Comparison of ENCODE assay signal across 10 cellular contexts in genomic region chr11:67055812-67056211, GRCh38. TPM values are rescaled to one million over a fixed set of nuclear protein-coding genes. Genes with fewer than 3 reads are reported as not detected.
A peak's percentile ranks its signal among the peaks of the same experiment; 100 is the strongest.
DNase-seq lines count a peak whose midpoint lies in the region; ATAC-seq, FAIRE-seq and TF ChIP-seq lines count a peak whose summit lies in the region.
"Had no signal": no experiment of that assay in that cellular context is flagged by ENCODE, and none has a peak within 500 bp of the region (broad histone marks: within the 10 kb centered on the region; RNA-seq: fewer than 3 reads in every experiment).

No MANE protein-coding gene starts in this region.

- no peaks in the 10 kb centered on the region for H3K79me2 ChIP-seq in K562 (ENCODE audit: control insufficient read depth, insufficient read depth, low read length)

- H3K36me3 Mint-ChIP-seq in activated naive CD4-positive, alpha-beta T cell treated with anti-CD3 and anti-CD28 coated beads, Interleukin-2, amount 50 U/mL, for 24 hours, result no peaks in the 10 kb centered on the region

- H3K9me3 Mint-ChIP-seq in activated naive CD4-positive, alpha-beta T cell treated with anti-CD3 and anti-CD28 coated beads, Interleukin-2, amount 50 U/mL, for 24 hours, result no peaks in the 10 kb centered on the region

- FAIRE-seq in K562 (lab: Jason Lieb, UNC), result peak; percentile 23
- FAIRE-seq in urothelium cell line (lab: Jason Lieb, UNC), result peak; percentile 5
- FAIRE-seq: G401.6 had no signal

- no peaks in the 10 kb centered on the region for H4K20me1 ChIP-seq in K562 (replicated peaks; ENCODE audit: control insufficient read depth, insufficient read depth, low read length)

- DNase-seq in activated naive CD4-positive, alpha-beta T cell treated with anti-CD3 and anti-CD28 coated beads, Interleukin-2, amount 50 U/mL, for 16 hours, result no peak
- DNase-seq in K562 (ENCODE audit: extremely low read depth in 1 of 4, low spot score in 3 of 4), result peak in 2 of 4 experiments; percentile 58 to 60
- DNase-seq in right lobe of liver, result no peak
- peak; percentile 70 for DNase-seq in urothelium cell line (ENCODE audit: low spot score)
- DNase-seq in spleen, result no peak
- no peak for DNase-seq in NCI-H1436 (lab: John Stamatoyannopoulos, UW)

- POLR2A ChIA-PET in K562 (lab: Yijun Ruan, JAX), result interaction anchor here (0.6 to 1.5 kb wide), 7 partner anchors 9 to 298 kb away, joined by 3 to 4 read pairs (median 3); partner anchors contain the start of gene POLD4

- no peak for TF ChIP-seq RAD21 in K562 (CRISPR knock-in tag; conservative IDR thresholded peaks at IDR 0.05 in 1 of 2, IDR thresholded peaks at IDR 0.05 in 1 of 2)

- peaks cover 4% of the 10 kb centered on the region for H3K27me3 Mint-ChIP-seq in activated naive CD4-positive, alpha-beta T cell treated with anti-CD3 and anti-CD28 coated beads, Interleukin-2, amount 50 U/mL, for 24 hours

- H3K9me3 ChIP-seq in K562 (replicated peaks; ENCODE audit: control insufficient read depth, insufficient read depth, low read depth, low read length), result no peaks in the 10 kb centered on the region
- no peaks in the 10 kb centered on the region for H3K9me3 ChIP-seq in right lobe of liver
- no peaks in the 10 kb centered on the region for H3K9me3 ChIP-seq in spleen

- peak overlapping the region in 1 of 2 experiments; percentile 14; a peak in 1 of 4 replicates for H3K9ac ChIP-seq in K562 (ENCODE audit: insufficient read depth in 1 of 2, low read depth in 2 of 2, low read length in 2 of 2)

- BruUV-seq in K562 (replicated peaks; lab: Mats Ljungman, UMichigan), result no TSS peak

- H3K27ac ChIP-seq in K562 (ENCODE audit: extremely low read depth, low read depth, low read length), result no peak overlapping the region
- H3K27ac ChIP-seq in right lobe of liver, result peak overlapping the region; percentile 76 to 83 (median 83)
- no peak overlapping the region for H3K27ac ChIP-seq in spleen

- H3K9me1 ChIP-seq in K562 (ENCODE audit: control insufficient read depth, insufficient read depth, low read length), result no peaks in the 10 kb centered on the region

- intact Hi-C loops in K562 (cut with micrococcal nuclease), result loop anchor here (2.0 kb wide), 1 partner anchor 15 kb away; no protein-coding TSS in a partner anchor
- intact Hi-C loops in right lobe of liver (cut with DNase I), result no loop called here
- intact Hi-C loops in spleen (cut with DNase I; ENCODE audit: low total_unique reads), result no loop called here

- no peak for TF ChIP-seq EP300 in K562 (IDR thresholded peaks at IDR 0.05; ENCODE audit: low read length)

- H3K27me3 ChIP-seq in K562 (ENCODE audit: control insufficient read depth in 2 of 2, insufficient read depth in 2 of 2, low read length in 2 of 2), result no peaks in the 10 kb centered on the region
- no peaks in the 10 kb centered on the region for H3K27me3 ChIP-seq in right lobe of liver
- peaks cover 0 to 62% (median 13%) of the 10 kb centered on the region in 7 donors for H3K27me3 ChIP-seq in spleen (replicated peaks in 1 of 7)

- 30% methylated on average over 8 of the region's 17 CpGs for WGBS in K562 (ENCODE audit: insufficient coverage, low coverage, missing lambda C conversion rate)
- 15% methylated on average over 14 of the region's 17 CpGs for WGBS in right lobe of liver (ENCODE audit: insufficient coverage, low coverage, low lambda C conversion rate, missing lambda C conversion rate)
- 35 to 48% (median 41%) methylated on average over 16 to 17 of the region's 17 CpGs for WGBS in spleen, 5 donors

- peak overlapping the region; percentile 27; the same call in 1 of the 2 replicates for H2AFZ ChIP-seq in K562 (ENCODE audit: low read depth, low read length)

- H3K27ac Mint-ChIP-seq in activated naive CD4-positive, alpha-beta T cell treated with anti-CD3 and anti-CD28 coated beads, Interleukin-2, amount 50 U/mL, for 24 hours, result no peak overlapping the region

- H3K4me1 Mint-ChIP-seq in activated naive CD4-positive, alpha-beta T cell treated with anti-CD3 and anti-CD28 coated beads, Interleukin-2, amount 50 U/mL, for 24 hours, result peaks cover 13% of the 10 kb centered on the region

- in situ Hi-C loops in K562 (cut with MboI), result no loop called here

- peak overlapping the region; percentile 74 for H3K4me3 Mint-ChIP-seq in activated naive CD4-positive, alpha-beta T cell treated with anti-CD3 and anti-CD28 coated beads, Interleukin-2, amount 50 U/mL, for 24 hours

- ATAC-seq in K562, result no peak
- ATAC-seq in right lobe of liver, result peak in 1 of 4 donors; percentile 2
- ATAC-seq in HG03159 (IDR thresholded peaks at IDR 0.05; ENCODE audit: unreplicated experiment), result no peak

- H3K4me3 ChIP-seq in K562, result no peak overlapping the region
- H3K4me3 ChIP-seq in right lobe of liver, result peak overlapping the region in 2 of 3 donors; percentile 70 to 93
- H3K4me3 ChIP-seq in spleen, result peak overlapping the region in 3 of 8 donors; percentile 44 to 70 (median 46)

- TF ChIP-seq CTCF in K562 (IDR thresholded peaks at IDR 0.05 in 2 of 3, conservative IDR thresholded peaks at IDR 0.05 in 1 of 3; ENCODE audit: insufficient read depth in 2 of 3, low read depth in 1 of 3, low read length in 3 of 3) (no peak), right lobe of liver (IDR thresholded peaks at IDR 0.05) (no peak), spleen (IDR thresholded peaks at IDR 0.05 in 8 of 11, conservative IDR thresholded peaks at IDR 0.05 in 3 of 11) (no peak)

- H3K36me3 ChIP-seq in K562 (ENCODE audit: control insufficient read depth, insufficient read depth, low read length), result no peaks in the 10 kb centered on the region
- H3K36me3 ChIP-seq in right lobe of liver, result no peaks in the 10 kb centered on the region
- no peaks in the 10 kb centered on the region for H3K36me3 ChIP-seq in spleen

- H3K4me2 ChIP-seq in K562 (ENCODE audit: insufficient read depth, low read length), result 0 out of 2 replicates have a peak overlapping the region, but pooled peaks have one; percentile 6

- peaks cover 26 to 36% of the 10 kb centered on the region in 2 experiments for H3K4me1 ChIP-seq in K562 (replicated peaks in 1 of 2; ENCODE audit: control insufficient read depth in 2 of 2, insufficient read depth in 2 of 2, low read length in 2 of 2)
- H3K4me1 ChIP-seq in right lobe of liver, result peaks cover 0 to 66% (median 35%) of the 10 kb centered on the region in 4 donors
- H3K4me1 ChIP-seq in spleen, result peaks cover 8 to 48% (median 32%) of the 10 kb centered on the region in 6 donors

- CTCF ChIA-PET in K562 (lab: Yijun Ruan, JAX; ENCODE audit: low intra/inter-chr PET ratio), result interaction anchor here (0.5 kb wide), 1 partner anchor 60 kb away, joined by 3 read pairs; no protein-coding TSS in a partner anchor

- TF ChIP-seq POLR2A in K562 (conservative IDR thresholded peaks at IDR 0.05) (no peak), right lobe of liver (IDR thresholded peaks at IDR 0.05) (no peak), spleen (IDR thresholded peaks at IDR 0.05) (no peak)

RNA-seq across cellular contexts. Expression of gene RHOD, which starts 0.8 kb away (rescaled TPM):
- total RNA-seq in K562 (2011; cell fraction: chromatin; rRNA removed; ENCODE audit: low replicate concordance), result not detected in 2 replicates
- total RNA-seq in K562 (2011; cell fraction: nucleolus; rRNA removed), result not detected in 2 replicates
- total RNA-seq in K562 (2011; cell fraction: nucleoplasm; rRNA removed), result not detected in 2 replicates
- total RNA-seq in K562 (2014; rRNA removed) (not detected in 2 replicates), K562 (2014; rRNA removed; fragmentation: Illumina TruSeq; extraction: Trizol) (not detected in 2 replicates), K562 (2015; rRNA removed; fragmentation: Illumina TruSeq; extraction: Trizol) (not detected in 2 replicates), K562 (2021) (not detected in 2 replicates), right lobe of liver (100 to 1,000 TPM in 1 of 6 experiments, 10 to 100 TPM in 5; 17.8 to 106 (median 47.3) TPM), spleen (1 to 10 TPM; 1.3 to 6.4 (median 2.2) TPM)
- polyA plus RNA-seq in K562 (2011; rRNA removed) (not detected in 2 replicates), K562 (2014; fragmentation: Illumina TruSeq; extraction: Trizol) (not detected in 2 replicates), K562 (2014; fragmentation: Nextera tagmentation; extraction: Ambion mirVana) (not detected), K562 (2014; rRNA removed) (not detected in 2 replicates), spleen (1 to 10 TPM; 3.1 to 3.6 (median 3.5) TPM)
- not detected in 2 replicates for polyA plus RNA-seq in K562 (2011; cell fraction: cytosol; rRNA removed)
- not detected in 2 replicates for polyA plus RNA-seq in K562 (2011; cell fraction: nucleus; rRNA removed)
- polyA plus RNA-seq in K562 (2012), result not detected in 2 replicates
- not detected in 2 replicates for polyA minus RNA-seq in K562 (2011; rRNA and poly(A)+ RNA removed)
- polyA minus RNA-seq in K562 (2011; cell fraction: cytosol; rRNA and poly(A)+ RNA removed), result 1.3 and 1.7 TPM in 2 replicates
- polyA minus RNA-seq in K562 (2011; cell fraction: nucleus; rRNA and poly(A)+ RNA removed), result 0.27 and 0.33 TPM in 2 replicates
- total RNA-seq: HT1080 had no signal

RNA-seq across cellular contexts. Expression of gene SYT12, which starts 32.9 kb away (rescaled TPM):
- 0.14 and 0.32 TPM in 2 replicates for total RNA-seq in K562 (2011; cell fraction: chromatin; rRNA removed; ENCODE audit: low replicate concordance)
- total RNA-seq in K562 (2011; cell fraction: nucleolus; rRNA removed), result 0.13 and 0.17 TPM in 2 replicates
- 0.15 TPM in 1 of 2 replicates, not detected in the other for total RNA-seq in K562 (2011; cell fraction: nucleoplasm; rRNA removed)
- not detected in 2 replicates for total RNA-seq in K562 (2014; rRNA removed)
- total RNA-seq in K562 (2014; rRNA removed; fragmentation: Illumina TruSeq; extraction: Trizol), result 0.11 TPM in 1 of 2 replicates, not detected in the other
- 0.11 TPM in 1 of 2 replicates, not detected in the other for total RNA-seq in K562 (2015; rRNA removed; fragmentation: Illumina TruSeq; extraction: Trizol)
- total RNA-seq in K562 (2021), result not detected in 2 replicates
- polyA plus RNA-seq in K562 (2011; rRNA removed), result 0.01 and 0.03 TPM in 2 replicates
- polyA plus RNA-seq in K562 (2011; cell fraction: cytosol; rRNA removed), result 0.01 and 0.04 TPM in 2 replicates
- 0.04 and 0.13 TPM in 2 replicates for polyA plus RNA-seq in K562 (2011; cell fraction: nucleus; rRNA removed)
- 0.08 and 0.21 TPM in 2 replicates for polyA plus RNA-seq in K562 (2012)
- 0.03 TPM in 1 of 2 replicates, not detected in the other for polyA plus RNA-seq in K562 (2014; fragmentation: Illumina TruSeq; extraction: Trizol)
- not detected for polyA plus RNA-seq in K562 (2014; fragmentation: Nextera tagmentation; extraction: Ambion mirVana)
- 0.03 and 0.07 TPM in 2 replicates for polyA plus RNA-seq in K562 (2014; rRNA removed)
- 0.04 TPM in 1 of 2 replicates, not detected in the other for polyA minus RNA-seq in K562 (2011; rRNA and poly(A)+ RNA removed)
- not detected in 2 replicates for polyA minus RNA-seq in K562 (2011; cell fraction: cytosol; rRNA and poly(A)+ RNA removed)
- polyA minus RNA-seq in K562 (2011; cell fraction: nucleus; rRNA and poly(A)+ RNA removed), result 0.13 and 0.22 TPM in 2 replicates
- total RNA-seq in right lobe of liver, result 10 to 100 TPM in 4 of 6 experiments, 1 to 10 TPM in 2; 1.8 to 35.3 (median 14.2) TPM
- not detected for total RNA-seq in spleen
- polyA plus RNA-seq in spleen, result under 1 TPM; 0.02 to 0.13 (median 0.05) TPM

Comparison
In these comparisons a context has a peak if more than half of its experiments do, and no peak if none do; other contexts are left out.
1. H3K27ac ChIP-seq: peak in right lobe of liver (3 of 3); none in K562 (single experiment) and spleen (0 of 8).